ENCODE assay signal across 8 cellular contexts in genomic region chr7:1160665-1161010, GRCh38. TPM values are rescaled to one million over a fixed set of nuclear protein-coding genes. Genes with fewer than 3 reads are reported as not detected.
DNase-seq lines count a peak whose midpoint lies in the region; ATAC-seq and TF ChIP-seq lines count a peak whose summit lies in the region.

No MANE protein-coding gene starts in this region.

- H3K9me3 Mint-ChIP-seq in activated naive CD4-positive, alpha-beta T cell treated with anti-CD3 and anti-CD28 coated beads, Interleukin-2, amount 50 U/mL, for 72 hours: no peaks in the 10 kb centered on the region

- H3K4me3 ChIP-seq in right atrium auricular region: peak overlapping the region; percentile 86 to 98
- H3K4me3 ChIP-seq in skeletal muscle satellite cell (ENCODE audit: low read length): peak overlapping the region; percentile 84

- DNase-seq in GM03348 (ENCODE audit: low spot score) (peak; percentile 49), right atrium auricular region (ENCODE audit: low spot score) (no peak), activated gamma-delta T cell treated with Interleukin-2 at 50 U/mL for 16 hours (no peak)
- DNase-seq in activated naive CD4-positive, alpha-beta T cell treated with anti-CD3 and anti-CD28 coated beads, Interleukin-2, amount 50 U/mL, for 72 hours (ENCODE audit: low spot score in 2 of 2): no peak

- H3K27me3 ChIP-seq in right atrium auricular region (no peaks in the 10 kb centered on the region), skeletal muscle satellite cell (ENCODE audit: control insufficient read depth, insufficient read depth, low read length) (no peaks in the 10 kb centered on the region)

- H3K36me3 ChIP-seq in right atrium auricular region: peaks cover 19% of the 10 kb centered on the region
- H3K36me3 ChIP-seq in skeletal muscle satellite cell (ENCODE audit: insufficient read depth, low read length): peaks cover 25% of the 10 kb centered on the region

- peak overlapping the region; percentile 84 to 92 for H3K27ac Mint-ChIP-seq in activated naive CD4-positive, alpha-beta T cell treated with anti-CD3 and anti-CD28 coated beads, Interleukin-2, amount 50 U/mL, for 72 hours

- peak overlapping the region; percentile 99 for H3K4me2 ChIP-seq in skeletal muscle satellite cell (ENCODE audit: low read length)

- ATAC-seq in HG02678 (IDR thresholded peaks at IDR 0.05; ENCODE audit: unreplicated experiment) (peak; percentile 16), HG03280 (IDR thresholded peaks at IDR 0.05; ENCODE audit: unreplicated experiment) (no peak), HG03025 (IDR thresholded peaks at IDR 0.05; ENCODE audit: low FRiP score, unreplicated experiment) (no peak)
- ATAC-seq in activated naive CD4-positive, alpha-beta T cell treated with anti-CD3 and anti-CD28 coated beads, Interleukin-2, amount 50 U/mL, for 72 hours: peak in 1 of 2 donors; percentile 17

- H3K27ac ChIP-seq in right atrium auricular region: peak overlapping the region; percentile 96 to 97

- H3K36me3 Mint-ChIP-seq in activated naive CD4-positive, alpha-beta T cell treated with anti-CD3 and anti-CD28 coated beads, Interleukin-2, amount 50 U/mL, for 72 hours: peaks cover 5 to 6% of the 10 kb centered on the region in 2 donors

- H3K9ac ChIP-seq in skeletal muscle satellite cell (ENCODE audit: low read depth, low read length): peak overlapping the region; percentile 100

- no peak for TF ChIP-seq CTCF in right atrium auricular region (IDR thresholded peaks at IDR 0.05)

- H3K9me3 ChIP-seq in right atrium auricular region: no peaks in the 10 kb centered on the region
- no peaks in the 10 kb centered on the region for H3K9me3 ChIP-seq in skeletal muscle satellite cell (replicated peaks; ENCODE audit: low read length)

- H3K4me1 ChIP-seq in right atrium auricular region (peaks cover 0 to 22% of the 10 kb centered on the region in 2 donors), skeletal muscle satellite cell (ENCODE audit: control insufficient read depth, insufficient read depth, low read length) (peaks cover 34% of the 10 kb centered on the region)

RNA-seq across cellular contexts. Expression of gene ZFAND2A, which starts 0.6 kb away (rescaled TPM):
- 10 to 100 TPM; 27.6 to 29.8 TPM for total RNA-seq in activated naive CD4-positive, alpha-beta T cell treated with anti-CD3 and anti-CD28 coated beads, Interleukin-2, amount 50 U/mL, for 72 hours
- 10 to 100 TPM; 10.2 to 16.2 TPM for total RNA-seq in right atrium auricular region
- 14.9 and 16.0 TPM in 2 replicates for total RNA-seq in skeletal muscle satellite cell (2012; rRNA removed)
